ENCODE assay signal across 8 cellular contexts in genomic region chr6:16741112-16742016, GRCh38. TPM values are rescaled to one million over a fixed set of nuclear protein-coding genes. Genes with fewer than 3 reads are reported as not detected.
DNase-seq lines count a peak whose midpoint lies in the region; ATAC-seq and TF ChIP-seq lines count a peak whose summit lies in the region.

No MANE protein-coding gene starts in this region.

- TF ChIP-seq RAD21 in neural cell (conservative IDR thresholded peaks at IDR 0.05) = peak; percentile 12

- H3K27me3 Mint-ChIP-seq in glutamatergic neuron (ENCODE audit: unreplicated experiment) = peaks cover 2% of the 10 kb centered on the region

- no peak overlapping the region for H3K9ac ChIP-seq in neural cell (ENCODE audit: low read length)

- H3K9me3 Mint-ChIP-seq in glutamatergic neuron (ENCODE audit: unreplicated experiment) = no peaks in the 10 kb centered on the region

- H3K79me2 ChIP-seq in neural cell (replicated peaks; ENCODE audit: insufficient read depth, low read length) = no peaks in the 10 kb centered on the region

- DNase-seq in astrocyte of the hippocampus (ENCODE audit: low read depth, low spot score) = peak; percentile 94
- no peak for DNase-seq in glutamatergic neuron
- no peak for DNase-seq in H7
- no peak for DNase-seq in COR-L47 (lab: John Stamatoyannopoulos, UW)

- peaks cover 6% of the 10 kb centered on the region for H3K4me1 Mint-ChIP-seq in glutamatergic neuron (ENCODE audit: low read depth, unreplicated experiment)

- no peaks in the 10 kb centered on the region for H4K20me1 ChIP-seq in neural cell (ENCODE audit: insufficient read depth)

- TF ChIP-seq POLR2A in gastroesophageal sphincter (IDR thresholded peaks at IDR 0.05) = no peak

- whole genome bisulfite sequencing in gastroesophageal sphincter (ENCODE audit: low coverage in 1 of 2), 2 donors = 21 to 49% methylated on average over 8 of the region's 8 CpGs

- H3K9me2 ChIP-seq in neural cell (ENCODE audit: insufficient read depth, low read length) = no peaks in the 10 kb centered on the region

- no peaks in the 10 kb centered on the region for H3K36me3 Mint-ChIP-seq in glutamatergic neuron (ENCODE audit: unreplicated experiment)

- H3K4me2 ChIP-seq in neural cell (ENCODE audit: low read length) = no peak overlapping the region

- peak; percentile 67 for TF ChIP-seq EP300 in neural cell (conservative IDR thresholded peaks at IDR 0.05; ENCODE audit: poor library complexity, severe bottlenecking)
- no peak for TF ChIP-seq EP300 in gastroesophageal sphincter (IDR thresholded peaks at IDR 0.05)

- H3K4me3 ChIP-seq in neural cell (ENCODE audit: low read length) = no peak overlapping the region
- no peak overlapping the region for H3K4me3 ChIP-seq in gastroesophageal sphincter
- H3K4me3 ChIP-seq in H7 (ENCODE audit: insufficient read depth, low read depth, low read length) = no peak overlapping the region

- no peak overlapping the region for H2AFZ ChIP-seq in neural cell (ENCODE audit: low read depth, low read length)

- H3K36me3 ChIP-seq in neural cell (ENCODE audit: insufficient read depth, low read length) (no peaks in the 10 kb centered on the region), gastroesophageal sphincter (no peaks in the 10 kb centered on the region), H7 (replicated peaks; ENCODE audit: control insufficient read depth, insufficient read depth, low read length) (no peaks in the 10 kb centered on the region)

- H3K9me3 ChIP-seq in neural cell (ENCODE audit: low read length) = no peaks in the 10 kb centered on the region
- H3K9me3 ChIP-seq in gastroesophageal sphincter = no peaks in the 10 kb centered on the region

- H3K27me3 ChIP-seq in neural cell (ENCODE audit: insufficient read depth, low read depth, low read length) = no peaks in the 10 kb centered on the region
- no peaks in the 10 kb centered on the region for H3K27me3 ChIP-seq in gastroesophageal sphincter
- H3K27me3 ChIP-seq in H7 (ENCODE audit: control insufficient read depth, insufficient read depth, low read length) = no peaks in the 10 kb centered on the region

- H3K4me3 Mint-ChIP-seq in glutamatergic neuron (ENCODE audit: unreplicated experiment) = no peak overlapping the region

- no peak overlapping the region for H3K27ac Mint-ChIP-seq in glutamatergic neuron (ENCODE audit: unreplicated experiment)

- peaks cover 5% of the 10 kb centered on the region for H3F3A ChIP-seq in neural cell (ENCODE audit: insufficient read depth, low read length, poor library complexity, severe bottlenecking)

- TF ChIP-seq CTCF in neural cell (IDR thresholded peaks at IDR 0.05; ENCODE audit: poor library complexity, severe bottlenecking) (no peak), gastroesophageal sphincter (IDR thresholded peaks at IDR 0.05) (no peak), glutamatergic neuron (IDR thresholded peaks at IDR 0.05; ENCODE audit: partially characterized antibody, unreplicated experiment) (no peak)

- H3K27ac ChIP-seq in neural cell (ENCODE audit: low read length) (peak overlapping the region; percentile 50), gastroesophageal sphincter (peak overlapping the region in 2 of 4 donors; percentile 45 to 58)

- H3K4me1 ChIP-seq in gastroesophageal sphincter = peaks cover 29 to 86% (median 33%) of the 10 kb centered on the region in 3 donors

- ATAC-seq in GM18511 (IDR thresholded peaks at IDR 0.05; ENCODE audit: unreplicated experiment) (peak; percentile 89), HG03469 (IDR thresholded peaks at IDR 0.05; ENCODE audit: unreplicated experiment) (peak; percentile 74), gastroesophageal sphincter (no peak)

TF ChIP-seq in neural cell, 6 proteins besides CTCF, POLR2A, EP300 and RAD21:
- TF ChIP-seq POLR2AphosphoS5 (IDR thresholded peaks at IDR 0.05) = peak; percentile 77
- TF ChIP-seq REST (IDR thresholded peaks at IDR 0.05; ENCODE audit: borderline replicate concordance) = no peak
- peak; percentile 72 for TF ChIP-seq MXI1 (conservative IDR thresholded peaks at IDR 0.05; ENCODE audit: poor library complexity, severe bottlenecking)
- peak; percentile 24 for TF ChIP-seq SMC3 (conservative IDR thresholded peaks at IDR 0.05; ENCODE audit: poor library complexity)
- TF ChIP-seq TAF1 (IDR thresholded peaks at IDR 0.05; ENCODE audit: low read depth) = no peak
- TF ChIP-seq EZH2 (IDR thresholded peaks at IDR 0.05; ENCODE audit: borderline replicate concordance, insufficient read depth, low read length, poor library complexity, severe bottlenecking) = no peak

RNA-seq across cellular contexts. Expression of gene ATXN1, which starts 19.9 kb away (rescaled TPM):
- polyA plus RNA-seq in neural cell = 23.6 and 28.2 TPM in 2 replicates
- 103 and 128 TPM in 2 replicates for polyA minus RNA-seq in neural cell
- total RNA-seq in gastroesophageal sphincter = 10 to 100 TPM; 38.7 to 78.3 (median 62.6) TPM
- total RNA-seq in glutamatergic neuron (ENCODE audit: unreplicated experiment) = 15.5 TPM
- 7.6 and 8.9 TPM in 2 replicates for total RNA-seq in H7 (2014; rRNA removed; shearing (Covaris generic))
